ENCODE assay signal across 16 cellular contexts in the genomic region with DNA sequence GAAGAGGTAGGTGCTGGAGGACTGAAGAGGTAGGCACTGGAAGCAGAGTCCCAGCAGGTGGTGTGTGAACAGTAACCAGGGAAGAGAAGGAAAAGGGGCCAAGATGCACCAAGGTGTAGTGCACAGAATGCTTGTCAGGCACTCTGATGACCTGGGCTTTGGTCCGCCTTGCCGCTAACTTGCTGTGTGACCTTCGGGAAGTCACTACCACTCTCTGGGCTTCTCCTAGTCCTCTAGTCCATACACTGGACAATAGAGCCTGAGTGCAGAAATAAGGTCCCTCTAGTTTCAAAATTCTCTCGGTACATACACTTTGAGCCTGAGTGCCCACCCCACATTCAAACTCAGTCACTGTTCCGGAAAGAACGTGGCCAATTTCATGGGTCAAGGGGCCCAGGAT. TPM values are rescaled to one million over a fixed set of nuclear protein-coding genes. Genes with fewer than 3 reads are reported as not detected.
A peak's percentile ranks its signal among the peaks of the same experiment; 100 is the strongest.
DNase-seq lines count a peak whose midpoint lies in the region; ATAC-seq, FAIRE-seq and TF ChIP-seq lines count a peak whose summit lies in the region.
"Had no signal": no experiment of that assay in that cellular context is flagged by ENCODE, and none has a peak within 500 bp of the region (broad histone marks: within the 10 kb centered on the region; RNA-seq: fewer than 3 reads in every experiment).

No MANE protein-coding gene starts in this region.

- BruUV-seq in A673 (replicated peaks; lab: Mats Ljungman, UMichigan), result no TSS peak

- peaks cover 5% of the 10 kb centered on the region for H3K36me3 Mint-ChIP-seq in activated naive CD8-positive, alpha-beta T cell treated with anti-CD3 and anti-CD28 coated beads, Interleukin-2, amount 10 ng/mL, durations not matched to agents 7 days and 5 days
- H3K36me3 Mint-ChIP-seq in naive thymus-derived CD8-positive, alpha-beta T cell, result peaks cover 0 to 27% (median 0%) of the 10 kb centered on the region in 3 donors

- peaks cover 78% of the 10 kb centered on the region for H3K4me1 Mint-ChIP-seq in activated naive CD8-positive, alpha-beta T cell treated with anti-CD3 and anti-CD28 coated beads, Interleukin-2, amount 10 ng/mL, durations not matched to agents 7 days and 5 days
- peaks cover 68 to 98% (median 98%) of the 10 kb centered on the region in 4 donors for H3K4me1 Mint-ChIP-seq in naive thymus-derived CD8-positive, alpha-beta T cell

- H3K9ac ChIP-seq in BLaER1, result peak overlapping the region; percentile 12; the same call in 1 of the 2 replicates

- POLR2A ChIA-PET in activated naive CD8-positive, alpha-beta T cell treated with anti-CD3 and anti-CD28 coated beads, Interleukin-2, amount 10 ng/mL, durations not matched to agents 7 days and 5 days (lab: Charles Lee), result interaction anchor here (1.0 to 5.8 kb wide), 3 partner anchors 21 to 26 kb away, joined by 3 to 95 read pairs (median 17); a partner anchor contains a TSS
- POLR2A ChIA-PET in naive thymus-derived CD8-positive, alpha-beta T cell (lab: Charles Lee), result interaction anchor here (1.7 to 4.2 kb wide), 2 partner anchors 11 to 21 kb away, joined by 6 to 53 read pairs; a partner anchor contains a TSS
- POLR2A ChIA-PET in A673 (lab: Charles Lee; ENCODE audit: low non-redundant PET), result no interaction called here

- no peaks in the 10 kb centered on the region for H3K27me3 Mint-ChIP-seq in activated naive CD8-positive, alpha-beta T cell treated with anti-CD3 and anti-CD28 coated beads, Interleukin-2, amount 10 ng/mL, durations not matched to agents 7 days and 5 days
- H3K27me3 Mint-ChIP-seq in naive thymus-derived CD8-positive, alpha-beta T cell, result no peaks in the 10 kb centered on the region

- peak overlapping the region; percentile 9 for H3K27ac Mint-ChIP-seq in activated naive CD8-positive, alpha-beta T cell treated with anti-CD3 and anti-CD28 coated beads, Interleukin-2, amount 10 ng/mL, durations not matched to agents 7 days and 5 days
- peak overlapping the region in 9 of 10 donors; percentile 18 to 92 (median 61) for H3K27ac Mint-ChIP-seq in naive thymus-derived CD8-positive, alpha-beta T cell

- H3K9me3 ChIP-seq in BLaER1 (no peaks in the 10 kb centered on the region), A673 (ENCODE audit: low read depth, low read length, poor library complexity, severe bottlenecking) (no peaks in the 10 kb centered on the region)
- H3K9me3 ChIP-seq: SJSA1, testis had no signal

- peaks cover 100% of the 10 kb centered on the region for H4K20me1 ChIP-seq in BLaER1

- peaks cover 42% of the 10 kb centered on the region for H3K36me3 ChIP-seq in BLaER1
- no peaks in the 10 kb centered on the region for H3K36me3 ChIP-seq in A673 (ENCODE audit: insufficient read depth, low read length, poor library complexity, severe bottlenecking)

- 0 out of 2 replicates have a peak overlapping the region, but pooled peaks have one; percentile 3 for H3K27ac ChIP-seq in BLaER1
- H3K27ac ChIP-seq in A673 (ENCODE audit: low read depth, low read length, poor library complexity, severe bottlenecking), result no peak overlapping the region
- H3K27ac ChIP-seq: SJSA1, testis had no signal

- H3K9me3 Mint-ChIP-seq in activated naive CD8-positive, alpha-beta T cell treated with anti-CD3 and anti-CD28 coated beads, Interleukin-2, amount 10 ng/mL, durations not matched to agents 7 days and 5 days, result no peaks in the 10 kb centered on the region
- H3K9me3 Mint-ChIP-seq in naive thymus-derived CD8-positive, alpha-beta T cell, result no peaks in the 10 kb centered on the region
- H3K9me3 Mint-ChIP-seq: nephron had no signal

- no peak overlapping the region for H3K4me3 ChIP-seq in BLaER1
- peak overlapping the region; percentile 18 for H3K4me3 ChIP-seq in GM12865 (ENCODE audit: low read depth, low read length)
- no peak overlapping the region for H3K4me3 ChIP-seq in A673 (ENCODE audit: low read depth, low read length, poor library complexity, severe bottlenecking)
- H3K4me3 ChIP-seq: SJSA1, testis had no signal

- H3K4me1 ChIP-seq in BLaER1 (peaks cover 100% of the 10 kb centered on the region), A673 (ENCODE audit: insufficient read depth, low read length, poor library complexity, severe bottlenecking) (peaks cover 36% of the 10 kb centered on the region)
- H3K4me1 ChIP-seq: SJSA1 had no signal

- DNase-seq in GM12865 (ENCODE audit: low read depth) (no peak), DMS153 treated with DMSO at 0.1 percent for 48 hours (lab: John Stamatoyannopoulos, UW; ENCODE audit: unreplicated experiment) (no peak), A673 (ENCODE audit: low spot score) (no peak), GM19239 (ENCODE audit: insufficient read length, low spot score) (no peak)
- DNase-seq in activated naive CD8-positive, alpha-beta T cell treated with anti-CD3 and anti-CD28 coated beads, Interleukin-2, amount 10 ng/mL, durations not matched to agents 7 days and 5 days, result no peak
- no peak for DNase-seq in naive thymus-derived CD8-positive, alpha-beta T cell
- DNase-seq: activated naive CD4-positive, alpha-beta T cell treated with anti-CD3 and anti-CD28 coated beads, Interleukin-2, amount 50 U/mL, for 16 hours; central memory CD4-positive, alpha-beta T cell; NCI-H146; retina; testis had no signal

- no peak for FAIRE-seq in GM19239 (lab: Jason Lieb, UNC)
- FAIRE-seq: TTC549 had no signal

- no peak for ATAC-seq in activated naive CD8-positive, alpha-beta T cell treated with anti-CD3 and anti-CD28 coated beads, Interleukin-2, amount 10 ng/mL, durations not matched to agents 7 days and 5 days (ENCODE audit: low read depth)
- no peak for ATAC-seq in naive thymus-derived CD8-positive, alpha-beta T cell
- no peak for ATAC-seq in HG03378 (IDR thresholded peaks at IDR 0.05; ENCODE audit: unreplicated experiment)

- CTCF ChIA-PET in A673 (lab: Charles Lee), result no interaction called here

- intact Hi-C loops in A673 (cut with micrococcal nuclease; ENCODE audit: unreplicated experiment), result loop anchor here (2.0 kb wide), 1 partner anchor 20 kb away; no protein-coding TSS in a partner anchor

- no peak for TF ChIP-seq CTCF in GM12865 (IDR thresholded peaks at IDR 0.05; ENCODE audit: insufficient read depth, low read depth, low read length, missing control alignments)
- TF ChIP-seq CTCF in A673 (conservative IDR thresholded peaks at IDR 0.05; ENCODE audit: low read depth, low read length), result no peak

- H3K4me3 Mint-ChIP-seq in activated naive CD8-positive, alpha-beta T cell treated with anti-CD3 and anti-CD28 coated beads, Interleukin-2, amount 10 ng/mL, durations not matched to agents 7 days and 5 days, result no peak overlapping the region
- H3K4me3 Mint-ChIP-seq in naive thymus-derived CD8-positive, alpha-beta T cell, result peak overlapping the region in 5 of 10 donors; percentile 9 to 62 (median 60)
- H3K4me3 Mint-ChIP-seq: nephron had no signal

- H3K27me3 ChIP-seq in BLaER1 (no peaks in the 10 kb centered on the region), A673 (replicated peaks; ENCODE audit: insufficient read depth, low read depth, low read length, poor library complexity) (no peaks in the 10 kb centered on the region)
- H3K27me3 ChIP-seq: SJSA1, testis had no signal

- peak overlapping the region; percentile 92 for H3K4me2 ChIP-seq in BLaER1

RNA-seq across cellular contexts. Expression of a gene that starts 24.1 kb away (rescaled TPM):
- 100 to 1,000 TPM; 174 to 177 TPM for total RNA-seq in activated naive CD8-positive, alpha-beta T cell treated with anti-CD3 and anti-CD28 coated beads, Interleukin-2, amount 10 ng/mL, durations not matched to agents 7 days and 5 days
- total RNA-seq in naive thymus-derived CD8-positive, alpha-beta T cell, result 100 to 1,000 TPM; 129 to 131 TPM
- polyA plus RNA-seq in naive thymus-derived CD8-positive, alpha-beta T cell, result 10 to 100 TPM; 81.3 to 88.1 (median 84.3) TPM
- total RNA-seq in A673 (2021), result 331 and 370 TPM in 2 replicates
